ENCODE assay signal across 16 cellular contexts in the genomic region with DNA sequence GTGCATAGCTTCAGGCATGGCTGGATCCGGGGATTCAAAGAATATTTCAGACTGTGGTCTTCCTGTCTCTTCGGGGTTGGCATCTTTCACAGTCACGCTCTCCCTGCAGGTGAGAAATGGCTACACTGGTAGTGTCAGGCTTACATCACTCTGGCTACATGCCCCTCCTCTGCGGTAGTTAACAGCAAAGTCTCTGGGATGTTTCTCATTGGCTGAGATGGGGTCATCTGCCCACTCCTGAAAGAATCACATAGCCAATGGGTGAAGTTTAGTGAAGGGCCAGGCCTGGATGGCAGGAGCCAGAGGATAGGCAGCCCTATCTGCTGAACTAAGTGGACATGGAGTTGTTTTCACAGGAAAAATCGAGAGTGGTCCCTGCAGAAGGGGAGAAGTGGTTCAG.
"Had no signal": no experiment of that assay in that cellular context is flagged by ENCODE, and none has a peak within 500 bp of the region (broad histone marks: within the 10 kb centered on the region; RNA-seq: fewer than 3 reads in every experiment).

No MANE protein-coding gene starts in this region.

- H3K9me3 ChIP-seq: ascending aorta, breast epithelium, gastrocnemius medialis, heart left ventricle had no signal

- H3K27me3 ChIP-seq: ascending aorta, breast epithelium, gastrocnemius medialis had no signal

- H3K36me3 ChIP-seq: ascending aorta, breast epithelium, gastrocnemius medialis, heart left ventricle had no signal

- H3K27ac ChIP-seq: ascending aorta, breast epithelium, gastrocnemius medialis, heart left ventricle had no signal

- H3K4me3 ChIP-seq: ascending aorta, breast epithelium, gastrocnemius medialis, heart left ventricle had no signal

- H3K4me1 ChIP-seq: ascending aorta, breast epithelium, gastrocnemius medialis, heart left ventricle had no signal

- ATAC-seq: gastrocnemius medialis, heart left ventricle, left lobe of liver, natural killer cell had no signal

- DNase-seq: activated B cell treated with CpG ODN at 0.5 μM for 24 hours; activated CD4-positive, alpha-beta T cell treated with anti-CD3 and anti-CD28 coated beads, Interleukin-2, amount 10 ng/mL, durations not matched to agents 24 days and 14 days; activated naive CD4-positive, alpha-beta T cell treated with anti-CD3 and anti-CD28 coated beads, Interleukin-2, amount 10 ng/mL, durations not matched to agents 7 days and 5 days; activated T-cell treated with anti-CD3 and anti-CD28 coated beads, Interleukin-2, amount 50 U/mL, for 1 hour; dermis blood vessel endothelial cell; gastrocnemius medialis; heart left ventricle; natural killer cell; posterior cingulate gyrus; retina; stimulated activated CD4-positive, alpha-beta T cell treated with anti-CD3 and anti-CD28 coated beads, Interleukin-12 subunit alpha, Interleukin-12 subunit beta, amount 100 ng/mL, for 4 hours; stimulated activated CD4-positive, alpha-beta T cell treated with anti-CD3 and anti-CD28 coated beads, Interleukin-2, amount 100 ng/mL, for 24 hours; T-helper 2 cell had no signal
